Comparison of ENCODE assay signal across 19 cellular contexts in the genomic region with DNA sequence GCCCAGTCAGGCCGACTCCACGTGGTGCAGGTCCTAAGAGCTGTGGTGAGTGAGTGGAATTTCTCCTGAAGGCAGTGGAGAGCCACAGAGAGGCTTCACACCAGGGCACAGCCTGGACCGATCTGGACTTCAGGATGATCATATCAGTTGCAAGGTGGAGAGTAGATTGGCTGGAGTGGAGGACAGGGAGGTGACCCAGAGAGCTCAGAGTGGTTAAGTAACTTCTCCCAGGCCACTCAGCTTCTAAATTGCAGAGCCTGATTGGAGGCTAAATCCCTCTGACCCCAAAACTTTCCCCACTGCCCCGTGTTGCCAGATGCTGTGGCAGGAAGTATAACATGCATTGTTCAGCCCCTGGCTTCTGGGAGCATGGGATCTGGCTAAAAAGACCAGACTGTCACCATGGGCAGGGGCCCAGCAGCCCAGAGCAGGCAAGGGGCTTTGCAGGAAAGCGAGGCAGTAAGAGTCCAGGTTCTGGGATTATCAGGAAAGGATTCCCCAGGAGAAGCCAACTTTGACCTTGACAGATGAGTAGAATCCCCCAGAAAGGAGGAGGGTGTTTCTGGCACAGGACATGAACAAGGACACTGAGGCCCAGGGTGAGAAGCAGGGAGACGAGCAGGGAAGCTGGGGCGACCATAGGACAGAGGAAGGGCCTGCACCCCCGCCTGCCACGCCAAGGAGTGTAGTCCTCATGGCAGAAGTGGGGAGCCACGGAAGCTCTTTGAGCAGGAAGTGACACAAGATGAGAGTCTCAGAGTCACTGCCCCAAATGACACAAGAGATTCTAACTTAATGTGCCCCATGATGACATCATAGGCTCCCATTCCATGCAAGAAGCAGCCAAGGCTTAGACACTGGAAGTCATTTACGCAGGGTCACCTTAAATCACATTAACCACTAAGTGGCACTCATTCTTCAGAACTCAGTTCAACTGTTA. TPM values are rescaled to one million over a fixed set of nuclear protein-coding genes. Genes with fewer than 3 reads are reported as not detected.
DNase-seq lines count a peak whose midpoint lies in the region; ATAC-seq, FAIRE-seq and TF ChIP-seq lines count a peak whose summit lies in the region.
"Had no signal": no experiment of that assay in that cellular context is flagged by ENCODE, and none has a peak within 500 bp of the region (broad histone marks: within the 10 kb centered on the region; RNA-seq: fewer than 3 reads in every experiment).

No MANE protein-coding gene starts in this region.

- CTCF ChIA-PET in activated CD4-positive, alpha-beta T cell treated with anti-CD3 and anti-CD28 coated beads, Interleukin-2, amount 10 ng/mL, durations not matched to agents 7 days and 5 days (lab: Charles Lee), result interaction anchor here (1.1 to 1.2 kb wide), 2 partner anchors 8 to 14 kb away, joined by 3 read pairs; no protein-coding TSS in a partner anchor
- CTCF ChIA-PET in GM12878 (lab: Yijun Ruan, JAX), result interaction anchor here (1.2 to 3.3 kb wide), 2 partner anchors 9 to 33 kb away, joined by 3 to 15 read pairs; no protein-coding TSS in a partner anchor

- TF ChIP-seq RAD21 in GM12878 (IDR thresholded peaks at IDR 0.05; ENCODE audit: insufficient read depth, low read depth, low read length) (no peak), neural cell (conservative IDR thresholded peaks at IDR 0.05) (no peak)

- DNase-seq in activated CD4-positive, alpha-beta T cell treated with anti-CD3 and anti-CD28 coated beads, Interleukin-2, amount 10 ng/mL, durations not matched to agents 7 days and 5 days, result no peak
- no peak for DNase-seq in activated CD4-positive, alpha-beta T cell treated with anti-CD3 and anti-CD28 coated beads, Interleukin-2, amount 50 U/mL, for 4 hours
- DNase-seq in NB4 (ENCODE audit: low read depth) (peak; percentile 27), GM12878 (ENCODE audit: low read depth, low spot score) (no peak), AG20443 (ENCODE audit: low spot score) (no peak), occipital lobe (lab: John Stamatoyannopoulos, UW) (no peak), NCI-H1930 (lab: John Stamatoyannopoulos, UW) (no peak)
- DNase-seq: DMS 273 treated with DMSO at 0.1 percent for 48 hours, HFFc6, Kasumi-1, mesendoderm, NCI-H2029 treated with DMSO at 0.1 percent for 48 hours, RPMI8226, small intestine, T1000 had no signal

- H3K4me3 Mint-ChIP-seq in activated CD4-positive, alpha-beta T cell treated with anti-CD3 and anti-CD28 coated beads, Interleukin-2, amount 10 ng/mL, durations not matched to agents 7 days and 5 days, result no peak overlapping the region
- H3K4me3 Mint-ChIP-seq: HFFc6 had no signal

- peaks cover 0 to 8% of the 10 kb centered on the region in 2 experiments for H3K36me3 ChIP-seq in GM12878 (ENCODE audit: control insufficient read depth in 2 of 2, insufficient read depth in 2 of 2, low read length in 1 of 2)
- H3K36me3 ChIP-seq in neural cell (ENCODE audit: insufficient read depth, low read length), result peaks cover 7% of the 10 kb centered on the region
- H3K36me3 ChIP-seq: ovary had no signal

- H3K9ac ChIP-seq in GM12878 (ENCODE audit: control insufficient read depth, insufficient read depth, low read length) (no peak overlapping the region), neural cell (ENCODE audit: low read length) (no peak overlapping the region)

- H3K4me3 ChIP-seq in NB4 (ENCODE audit: low read depth, low read length) (no peak overlapping the region), GM12878 (no peak overlapping the region), neural cell (ENCODE audit: low read length) (peak overlapping the region; percentile 73)
- H3K4me3 ChIP-seq: ovary had no signal

- POLR2A ChIA-PET in activated CD4-positive, alpha-beta T cell treated with anti-CD3 and anti-CD28 coated beads, Interleukin-2, amount 10 ng/mL, durations not matched to agents 7 days and 5 days (lab: Charles Lee), result no interaction called here
- POLR2A ChIA-PET in GM12878 (lab: Charles Lee), result interaction anchor here (0.7 to 1.0 kb wide), 2 partner anchors 35 to 109 kb away, joined by 3 to 10 read pairs; no protein-coding TSS in a partner anchor

- no peak overlapping the region for H2AFZ ChIP-seq in GM12878 (ENCODE audit: control insufficient read depth, low read depth, low read length)
- H2AFZ ChIP-seq in neural cell (ENCODE audit: low read depth, low read length), result no peak overlapping the region

- no peaks in the 10 kb centered on the region for H3K27me3 ChIP-seq in GM12878 (replicated peaks in 1 of 2; ENCODE audit: control insufficient read depth in 2 of 2, insufficient read depth in 2 of 2, low read length in 1 of 2)
- peaks cover under 1% of the 10 kb centered on the region for H3K27me3 ChIP-seq in neural cell (ENCODE audit: insufficient read depth, low read depth, low read length)
- H3K27me3 ChIP-seq: ovary had no signal

- FAIRE-seq in GM12878 (lab: Jason Lieb, UNC), result no peak
- FAIRE-seq: frontal cortex, small intestine had no signal

- TF ChIP-seq EP300 in GM12878 (IDR thresholded peaks at IDR 0.05; ENCODE audit: borderline replicate concordance in 1 of 2, control insufficient read depth in 1 of 2, low read depth in 2 of 2, low read length in 2 of 2) (no peak), neural cell (conservative IDR thresholded peaks at IDR 0.05; ENCODE audit: poor library complexity, severe bottlenecking) (no peak)

- no peaks in the 10 kb centered on the region for H3F3A ChIP-seq in neural cell (ENCODE audit: insufficient read depth, low read length, poor library complexity, severe bottlenecking)

- SMC1A ChIA-PET in GM12878 (lab: Charles Lee; ENCODE audit: uncharacterized antibody, unreplicated experiment), result no interaction called here

- no peaks in the 10 kb centered on the region for H3K9me2 ChIP-seq in neural cell (ENCODE audit: insufficient read depth, low read length)

- no peaks in the 10 kb centered on the region for H4K20me1 ChIP-seq in GM12878 (ENCODE audit: control insufficient read depth, insufficient read depth)
- no peaks in the 10 kb centered on the region for H4K20me1 ChIP-seq in neural cell (ENCODE audit: insufficient read depth)

- H3K27me3 Mint-ChIP-seq in activated CD4-positive, alpha-beta T cell treated with anti-CD3 and anti-CD28 coated beads, Interleukin-2, amount 10 ng/mL, durations not matched to agents 7 days and 5 days, result no peaks in the 10 kb centered on the region

- H3K4me2 ChIP-seq in GM12878 (ENCODE audit: control insufficient read depth, insufficient read depth) (peak overlapping the region; percentile 13; the same call in 1 of the 2 replicates), neural cell (ENCODE audit: low read length) (no peak overlapping the region)

- H3K27ac Mint-ChIP-seq in activated CD4-positive, alpha-beta T cell treated with anti-CD3 and anti-CD28 coated beads, Interleukin-2, amount 10 ng/mL, durations not matched to agents 7 days and 5 days, result peak overlapping the region; percentile 68
- H3K27ac Mint-ChIP-seq: HFFc6 had no signal

- in situ Hi-C loops in GM12878 (cut with MboI), result no loop called here

- ATAC-seq in GM12878, result no peak

- H3K36me3 Mint-ChIP-seq in activated CD4-positive, alpha-beta T cell treated with anti-CD3 and anti-CD28 coated beads, Interleukin-2, amount 10 ng/mL, durations not matched to agents 7 days and 5 days (ENCODE audit: low read depth), result peaks cover 27% of the 10 kb centered on the region

- RAD21 ChIA-PET in GM12878 (lab: Charles Lee; ENCODE audit: unreplicated experiment), result interaction anchor here (1.4 kb wide), 1 partner anchor 25 kb away, joined by 4 read pairs; no protein-coding TSS in a partner anchor

- 82% methylated on average over 11 of the region's 11 CpGs for WGBS in GM12878 (ENCODE audit: insufficient coverage, insufficient replicate concordance, low lambda C conversion rate, missing lambda C conversion rate)

- intact Hi-C loops in GM12878 (cut with micrococcal nuclease; ENCODE audit: unreplicated experiment), result no loop called here

- no peaks in the 10 kb centered on the region for H3K9me3 ChIP-seq in GM12878 (replicated peaks; ENCODE audit: control insufficient read depth, insufficient read depth, low read length)
- H3K9me3 ChIP-seq in neural cell (ENCODE audit: low read length), result no peaks in the 10 kb centered on the region
- H3K9me3 ChIP-seq: ovary had no signal

- peaks cover 45% of the 10 kb centered on the region for H3K4me1 Mint-ChIP-seq in activated CD4-positive, alpha-beta T cell treated with anti-CD3 and anti-CD28 coated beads, Interleukin-2, amount 10 ng/mL, durations not matched to agents 7 days and 5 days

- H3K79me2 ChIP-seq in GM12878 (ENCODE audit: control insufficient read depth, insufficient read depth, low read length) (peaks cover 25% of the 10 kb centered on the region), neural cell (replicated peaks; ENCODE audit: insufficient read depth, low read length) (peaks cover 14% of the 10 kb centered on the region)

- no TSS peak for BruUV-seq in GM12878 (replicated peaks; lab: Mats Ljungman, UMichigan)

- H3K27ac ChIP-seq in GM12878 (ENCODE audit: control insufficient read depth, insufficient read depth) (no peak overlapping the region), neural cell (ENCODE audit: low read length) (no peak overlapping the region)
- H3K27ac ChIP-seq: HL-60, ovary had no signal

- H3K4me1 ChIP-seq in GM12878 (ENCODE audit: control insufficient read depth, insufficient read depth, low read length), result peaks cover 23% of the 10 kb centered on the region

- TF ChIP-seq CTCF in NB4 (IDR thresholded peaks at IDR 0.05; ENCODE audit: low read depth, low read length) (no peak), GM12878 (IDR thresholded peaks at IDR 0.05 in 2 of 3, conservative IDR thresholded peaks at IDR 0.05 in 1 of 3; ENCODE audit: control insufficient read depth in 2 of 3, extremely low read depth in 1 of 3, insufficient read depth in 1 of 3, low read depth in 3 of 3, low read length in 3 of 3) (no peak), neural cell (IDR thresholded peaks at IDR 0.05; ENCODE audit: poor library complexity, severe bottlenecking) (no peak)

- H3K9me3 Mint-ChIP-seq in activated CD4-positive, alpha-beta T cell treated with anti-CD3 and anti-CD28 coated beads, Interleukin-2, amount 10 ng/mL, durations not matched to agents 7 days and 5 days, result no peaks in the 10 kb centered on the region
- H3K9me3 Mint-ChIP-seq: HFFc6 had no signal

- no peak for TF ChIP-seq POLR2A in NB4 (IDR thresholded peaks at IDR 0.05; ENCODE audit: extremely low read depth, insufficient read length)
- TF ChIP-seq POLR2A in GM12878 (IDR thresholded peaks at IDR 0.05; ENCODE audit: low read depth, low read length), result no peak

RNA-seq across cellular contexts. Expression of gene SLC35C1, which starts 4.8 kb away (rescaled TPM):
- 10 to 100 TPM; 18.0 to 18.2 TPM for total RNA-seq in activated CD4-positive, alpha-beta T cell treated with anti-CD3 and anti-CD28 coated beads, Interleukin-2, amount 10 ng/mL, durations not matched to agents 7 days and 5 days
- total RNA-seq in GM12878 (2013; cell fraction: nucleolus; rRNA removed), result 8.5 and 9.0 TPM in 2 replicates
- 2.6 and 4.2 TPM in 2 replicates for total RNA-seq in GM12878 (2014; rRNA removed)
- total RNA-seq in GM12878 (2014; rRNA removed; fragmentation: Illumina TruSeq; extraction: Trizol), result 1.3 TPM in 2 replicates
- 8.9 and 9.7 TPM in 2 replicates for total RNA-seq in GM12878 (2021)
- 2.6 TPM for polyA plus RNA-seq in GM12878 (2011; ENCODE audit: low read depth)
- 0.39 and 0.96 TPM in 2 replicates for polyA plus RNA-seq in GM12878 (2011; rRNA removed)
- 2.7 and 4.1 TPM in 2 replicates for polyA plus RNA-seq in GM12878 (2011; cell fraction: cytosol; rRNA removed)
- polyA plus RNA-seq in GM12878 (2011; cell fraction: nucleus; rRNA removed), result 4.0 and 4.5 TPM in 2 replicates
- 5.3 and 5.4 TPM in 2 replicates for polyA plus RNA-seq in GM12878 (2012)
- polyA plus RNA-seq in GM12878 (2014; fragmentation: Illumina TruSeq; extraction: Trizol), result 2.4 and 4.3 TPM in 2 replicates
- polyA plus RNA-seq in GM12878 (2014; fragmentation: Nextera tagmentation; extraction: Ambion mirVana), result under 1 TPM; 0.55 to 0.95 TPM
- polyA plus RNA-seq in GM12878 (2014; rRNA removed), result 5.0 and 6.5 TPM in 2 replicates
- 1 to 10 TPM; 6.0 to 6.9 TPM for polyA plus RNA-seq in GM12878 (2016; fragmentation: Nextera tagmentation; extraction: Ambion mirVana)
- 4.3 and 10.5 TPM in 2 replicates for polyA minus RNA-seq in GM12878 (2011; rRNA and poly(A)+ RNA removed)
- 6.2 and 6.5 TPM in 2 replicates for polyA minus RNA-seq in GM12878 (2011; cell fraction: cytosol; rRNA and poly(A)+ RNA removed)
- 3.6 and 6.5 TPM in 2 replicates for polyA minus RNA-seq in GM12878 (2011; cell fraction: nucleus; rRNA and poly(A)+ RNA removed)
- 2.3 and 3.3 TPM in 2 replicates for polyA plus RNA-seq in neural cell
- polyA minus RNA-seq in neural cell, result 5.9 and 6.6 TPM in 2 replicates
- 5.3 TPM for total RNA-seq in occipital lobe

RNA-seq across cellular contexts. Expression of gene CRY2, which starts 37.5 kb away (rescaled TPM):
- 10 to 100 TPM; 25.6 to 26.3 TPM for total RNA-seq in activated CD4-positive, alpha-beta T cell treated with anti-CD3 and anti-CD28 coated beads, Interleukin-2, amount 10 ng/mL, durations not matched to agents 7 days and 5 days
- total RNA-seq in GM12878 (2013; cell fraction: nucleolus; rRNA removed), result 60.8 and 75.2 TPM in 2 replicates
- total RNA-seq in GM12878 (2014; rRNA removed) (8.7 and 9.1 TPM in 2 replicates), GM12878 (2014; rRNA removed; fragmentation: Illumina TruSeq; extraction: Trizol) (5.6 and 6.6 TPM in 2 replicates), GM12878 (2021) (13.9 and 14.7 TPM in 2 replicates), occipital lobe (46.5 TPM)
- 4.5 TPM for polyA plus RNA-seq in GM12878 (2011; ENCODE audit: low read depth)
- polyA plus RNA-seq in GM12878 (2011; rRNA removed) (6.6 and 11.4 TPM in 2 replicates), GM12878 (2014; fragmentation: Illumina TruSeq; extraction: Trizol) (6.0 and 7.1 TPM in 2 replicates), GM12878 (2014; fragmentation: Nextera tagmentation; extraction: Ambion mirVana) (1 to 10 TPM; 1.2 to 1.4 TPM), GM12878 (2014; rRNA removed) (8.5 and 8.8 TPM in 2 replicates), GM12878 (2016; fragmentation: Nextera tagmentation; extraction: Ambion mirVana) (1 to 10 TPM; 7.6 to 8.7 TPM), neural cell (27.8 and 35.1 TPM in 2 replicates)
- 10.7 and 10.8 TPM in 2 replicates for polyA plus RNA-seq in GM12878 (2011; cell fraction: cytosol; rRNA removed)
- polyA plus RNA-seq in GM12878 (2011; cell fraction: nucleus; rRNA removed), result 38.9 and 40.6 TPM in 2 replicates
- 7.6 and 8.4 TPM in 2 replicates for polyA plus RNA-seq in GM12878 (2012)
- 23.0 and 25.4 TPM in 2 replicates for polyA minus RNA-seq in GM12878 (2011; rRNA and poly(A)+ RNA removed)
- 5.7 and 6.7 TPM in 2 replicates for polyA minus RNA-seq in GM12878 (2011; cell fraction: cytosol; rRNA and poly(A)+ RNA removed)
- 15.0 and 22.9 TPM in 2 replicates for polyA minus RNA-seq in GM12878 (2011; cell fraction: nucleus; rRNA and poly(A)+ RNA removed)
- 46.7 and 53.3 TPM in 2 replicates for polyA minus RNA-seq in neural cell
